22 cellular contexts compared by ENCODE assay signal in genomic region chr11:91133361-91133760, GRCh38.
"Had no signal": no experiment of that assay in that cellular context is flagged by ENCODE, and none has a peak within 500 bp of the region (broad histone marks: within the 10 kb centered on the region; RNA-seq: fewer than 3 reads in every experiment).

No MANE protein-coding gene starts in this region.

- H3K9ac ChIP-seq: parathyroid adenoma had no signal

- FAIRE-seq: islet of Langerhans had no signal

- ATAC-seq: activated CD4-positive, alpha-beta T cell treated with anti-CD3 and anti-CD28 coated beads for 36 hours; activated CD8-positive, alpha-beta memory T cell treated with anti-CD3 and anti-CD28 coated beads, Interleukin-2, amount 10 ng/mL, durations not matched to agents 7 days and 5 days; activated T-helper 17 cell treated with anti-CD3 and anti-CD28 coated beads, Interleukin-2, amount 50 U/mL, for 72 hours; left colon; lower lobe of right lung; natural killer cell treated with Interleukin-12 subunit alpha and Interleukin-12 subunit beta and Interleukin-15 and Interleukin-18, amount 100 ng/mL, for 72 hours; stimulated activated naive B cell treated with anti-CD40 and anti-IgM and Interleukin-4, amounts not matched to agents 10 μg/mL and 1 μg/mL and 100 μg/mL, for 72 hours; WTC11 had no signal

- H3K4me3 ChIP-seq: dorsolateral prefrontal cortex, hepatocyte, lower lobe of right lung, sigmoid colon, thyroid gland had no signal

- H2AFZ ChIP-seq: hepatocyte, parathyroid adenoma had no signal

- H3K79me2 ChIP-seq: hepatocyte, parathyroid adenoma had no signal

- DNase-seq: activated CD4-positive, alpha-beta memory T cell treated with anti-CD3 and anti-CD28 coated beads for 36 hours; activated CD4-positive, alpha-beta T cell treated with anti-CD3 and anti-CD28 coated beads for 36 hours; activated CD8-positive, alpha-beta memory T cell treated with anti-CD3 and anti-CD28 coated beads, Interleukin-2, amount 10 ng/mL, durations not matched to agents 7 days and 5 days; activated naive CD4-positive, alpha-beta T cell treated with Interleukin-2 at 50 U/mL for 16 hours; activated naive CD8-positive, alpha-beta T cell treated with anti-CD3 and anti-CD28 coated beads, Interleukin-2, amount 10 ng/mL, durations not matched to agents 7 days and 5 days; activated T-cell treated with anti-CD3 and anti-CD28 coated beads, Interleukin-2, amount 50 U/mL, for 1 hour; dorsolateral prefrontal cortex; erythroblast; left colon; lower lobe of right lung; sigmoid colon; stimulated activated naive B cell treated with anti-CD40 and anti-IgM and Interleukin-4, amounts not matched to agents 10 μg/mL and 1 μg/mL and 100 μg/mL, for 72 hours; SW 1271; T-helper 2 cell; thyroid gland had no signal

- H3K4me1 ChIP-seq: lower lobe of right lung, parathyroid adenoma, thyroid gland had no signal

- H3K36me3 ChIP-seq: lower lobe of right lung, neutrophil, sigmoid colon, thyroid gland had no signal

- H3K9me3 ChIP-seq: lower lobe of right lung, neutrophil, sigmoid colon, thyroid gland had no signal

- H3K27ac ChIP-seq: hepatocyte, lower lobe of right lung, neutrophil, parathyroid adenoma, thyroid gland had no signal

- H3K27me3 ChIP-seq: dorsolateral prefrontal cortex, hepatocyte, neutrophil, sigmoid colon, thyroid gland had no signal
